8 cellular contexts compared by ENCODE assay signal in genomic region chr16:78122774-78123315, GRCh38. TPM values are rescaled to one million over a fixed set of nuclear protein-coding genes. Genes with fewer than 3 reads are reported as not detected.
DNase-seq lines count a peak whose midpoint lies in the region; ATAC-seq and TF ChIP-seq lines count a peak whose summit lies in the region.

No MANE protein-coding gene starts in this region.

- no peaks in the 10 kb centered on the region for H3K9me3 Mint-ChIP-seq in activated T-cell treated with anti-CD3 and anti-CD28 coated beads, Interleukin-2, amount 50 U/mL, for 72 hours
- H3K9me3 Mint-ChIP-seq in progenitor cell of endocrine pancreas (ENCODE audit: low read depth): no peaks in the 10 kb centered on the region

- peak overlapping the region in 1 of 2 donors; percentile 81 for H3K4me3 Mint-ChIP-seq in activated T-cell treated with anti-CD3 and anti-CD28 coated beads, Interleukin-2, amount 50 U/mL, for 72 hours
- H3K4me3 Mint-ChIP-seq in progenitor cell of endocrine pancreas (ENCODE audit: low read depth): no peak overlapping the region

- H3K27ac Mint-ChIP-seq in activated T-cell treated with anti-CD3 and anti-CD28 coated beads, Interleukin-2, amount 50 U/mL, for 72 hours: peak overlapping the region; percentile 97
- peak overlapping the region; percentile 91 for H3K27ac Mint-ChIP-seq in progenitor cell of endocrine pancreas

- H3K27me3 Mint-ChIP-seq in activated T-cell treated with anti-CD3 and anti-CD28 coated beads, Interleukin-2, amount 50 U/mL, for 72 hours (ENCODE audit: low read depth): no peaks in the 10 kb centered on the region
- H3K27me3 Mint-ChIP-seq in progenitor cell of endocrine pancreas: no peaks in the 10 kb centered on the region

- ATAC-seq in GM18873 (IDR thresholded peaks at IDR 0.05; ENCODE audit: low FRiP score, unreplicated experiment) (peak; percentile 55), HG03280 (IDR thresholded peaks at IDR 0.05; ENCODE audit: unreplicated experiment) (peak; percentile 78), GM19452 (IDR thresholded peaks at IDR 0.05; ENCODE audit: unreplicated experiment) (no peak)
- peak; percentile 65 to 66 for ATAC-seq in activated T-cell treated with anti-CD3 and anti-CD28 coated beads, Interleukin-2, amount 50 U/mL, for 72 hours (replicated peaks in 1 of 2)

- peak; percentile 75 for TF ChIP-seq CTCF in progenitor cell of endocrine pancreas (IDR thresholded peaks at IDR 0.05; ENCODE audit: unreplicated experiment)

- DNase-seq in COR-L47 (lab: John Stamatoyannopoulos, UW) (peak; percentile 57), NCI-H345 (lab: John Stamatoyannopoulos, UW) (peak; percentile 52), glomerular endothelial cell (ENCODE audit: extremely low read depth, low read depth, low spot score) (peak; percentile 27), progenitor cell of endocrine pancreas (ENCODE audit: low spot score, unreplicated experiment) (no peak)
- DNase-seq in activated T-cell treated with anti-CD3 and anti-CD28 coated beads, Interleukin-2, amount 50 U/mL, for 72 hours: peak; percentile 4 to 7

- peaks cover 2% of the 10 kb centered on the region in 2 donors for H3K36me3 Mint-ChIP-seq in activated T-cell treated with anti-CD3 and anti-CD28 coated beads, Interleukin-2, amount 50 U/mL, for 72 hours (ENCODE audit: insufficient read depth in 2 of 2)
- peaks cover 12% of the 10 kb centered on the region for H3K36me3 Mint-ChIP-seq in progenitor cell of endocrine pancreas (ENCODE audit: insufficient read depth)

- peaks cover 5% of the 10 kb centered on the region for H3K4me1 Mint-ChIP-seq in activated T-cell treated with anti-CD3 and anti-CD28 coated beads, Interleukin-2, amount 50 U/mL, for 72 hours (ENCODE audit: low read depth)
- peaks cover 8% of the 10 kb centered on the region for H3K4me1 Mint-ChIP-seq in progenitor cell of endocrine pancreas (ENCODE audit: low read depth)

RNA-seq across cellular contexts. Expression of gene WWOX, which starts 23.4 kb away (rescaled TPM):
- 10 to 100 TPM; 21.2 to 21.5 TPM for total RNA-seq in activated T-cell treated with anti-CD3 and anti-CD28 coated beads, Interleukin-2, amount 50 U/mL, for 72 hours
- total RNA-seq in glomerular endothelial cell: 15.1 and 19.1 TPM in 2 replicates
- total RNA-seq in progenitor cell of endocrine pancreas: 43.2 and 48.7 TPM in 2 replicates
